ENCODE assay signal across 1 cellular context in genomic region chr17:67636841-67637240, GRCh38.
TF ChIP-seq lines count a peak whose summit lies in the region.

No MANE protein-coding gene starts in this region.

TF ChIP-seq in WTC11, 78 proteins besides CTCF, POLR2A, EP300 and RAD21 (continued from another document):
- no peak for TF ChIP-seq AR (CRISPR knock-in tag; IDR thresholded peaks at IDR 0.05)
- TF ChIP-seq ATF1 (CRISPR knock-in tag; IDR thresholded peaks at IDR 0.05) = no peak
- TF ChIP-seq NR2C2 (CRISPR knock-in tag; IDR thresholded peaks at IDR 0.05) = no peak
- no peak for TF ChIP-seq ZNF138 (CRISPR knock-in tag; conservative IDR thresholded peaks at IDR 0.05)
- TF ChIP-seq ATF3 (CRISPR knock-in tag; conservative IDR thresholded peaks at IDR 0.05) = no peak
TF ChIP-seq in WTC11: peak in this region for 0.
